Comparison of ENCODE assay signal across 33 cellular contexts in the genomic region with DNA sequence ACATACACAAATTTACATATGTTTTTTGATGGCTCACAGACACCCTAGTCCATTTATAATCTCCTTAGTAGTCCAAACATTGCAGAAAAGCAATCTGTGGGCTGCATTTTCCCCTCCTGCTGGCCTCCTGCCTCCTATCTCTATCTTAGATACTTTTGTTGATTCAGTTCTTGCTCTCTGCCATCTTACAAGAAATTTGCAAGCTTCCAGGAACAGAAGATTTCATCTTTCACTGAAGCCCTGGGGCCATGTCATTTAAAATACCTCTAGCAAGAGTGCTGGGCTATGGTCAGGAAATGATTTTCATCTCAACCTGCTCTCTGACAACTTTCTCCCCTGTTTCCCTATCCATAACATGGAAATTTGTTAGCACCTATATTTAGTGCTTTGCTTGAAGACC.
"Had no signal": no experiment of that assay in that cellular context is flagged by ENCODE, and none has a peak within 500 bp of the region (broad histone marks: within the 10 kb centered on the region; RNA-seq: fewer than 3 reads in every experiment).

No MANE protein-coding gene starts in this region.

- H3K27ac Mint-ChIP-seq: activated B cell treated with CpG ODN at 0.5 μM for 24 hours; activated CD8-positive, alpha-beta T cell treated with anti-CD3 and anti-CD28 coated beads for 36 hours; activated naive CD8-positive, alpha-beta T cell; effector memory CD8-positive, alpha-beta T cell had no signal

- DNase-seq: activated B cell treated with CpG ODN at 0.5 μM for 24 hours; activated CD4-positive, alpha-beta T cell treated with anti-CD3 and anti-CD28 coated beads for 48 hours; activated CD4-positive, alpha-beta T cell treated with anti-CD3 and anti-CD28 coated beads, Interleukin-2, amount 50 U/mL, for 1 hour; activated CD4-positive, alpha-beta T cell treated with anti-CD3 and anti-CD28 coated beads, Interleukin-2, amount 50 U/mL, for 48 hours; activated CD8-positive, alpha-beta memory T cell treated with anti-CD3 and anti-CD28 coated beads for 24 hours; activated CD8-positive, alpha-beta memory T cell treated with anti-CD3 and anti-CD28 coated beads, Interleukin-2, amount 50 U/mL, for 4 hours; activated CD8-positive, alpha-beta T cell treated with anti-CD3 and anti-CD28 coated beads for 36 hours; activated effector memory CD4-positive, alpha-beta T cell treated with Interleukin-2 at 50 U/mL for 16 hours; activated gamma-delta T cell treated with Interleukin-2 at 50 U/mL for 16 hours; activated naive CD4-positive, alpha-beta T cell treated with anti-CD3 and anti-CD28 coated beads, Interleukin-2, amount 50 U/mL, for 16 hours; activated naive CD4-positive, alpha-beta T cell treated with Interleukin-2 at 50 U/mL for 16 hours; activated T-cell treated with anti-CD3 and anti-CD28 coated beads for 4 hours; activated T-cell treated with anti-CD3 and anti-CD28 coated beads, Interleukin-2, amount 50 U/mL, for 4 hours; amniotic stem cell; anterior cingulate cortex; brain microvascular endothelial cell; caudate nucleus; cortex of kidney; dermis blood vessel endothelial cell; effector CD4-positive, alpha-beta T cell; effector memory CD8-positive, alpha-beta T cell; erythroblast; esophagus squamous epithelium; foreskin melanocyte; heart right ventricle; T1000; WERI-Rb-1 had no signal

- H3K4me1 ChIP-seq: esophagus squamous epithelium, gastroesophageal sphincter had no signal

- ATAC-seq: activated CD4-positive, CD25-positive, alpha-beta regulatory T cell treated with anti-CD3 and anti-CD28 coated beads, Interleukin-2, amount 50 U/mL, for 24 hours; activated CD8-positive, alpha-beta T cell treated with anti-CD3 and anti-CD28 coated beads for 36 hours; activated T-cell treated with anti-CD3 and anti-CD28 coated beads, Interleukin-2, amount 50 U/mL, for 4 hours; effector memory CD8-positive, alpha-beta T cell; gastroesophageal sphincter; heart right ventricle had no signal

- H3K27me3 ChIP-seq: brain microvascular endothelial cell, esophagus squamous epithelium, gastroesophageal sphincter, heart right ventricle had no signal

- FAIRE-seq: astrocyte, bronchial epithelial cell, colon had no signal

- H3K36me3 ChIP-seq: brain microvascular endothelial cell, esophagus squamous epithelium, gastroesophageal sphincter, heart right ventricle, WERI-Rb-1 had no signal

- H3K4me3 ChIP-seq: esophagus squamous epithelium, gastroesophageal sphincter, heart right ventricle had no signal

- H3K4me1 Mint-ChIP-seq: activated B cell treated with CpG ODN at 0.5 μM for 24 hours had no signal

- H3K27me3 Mint-ChIP-seq: activated B cell treated with CpG ODN at 0.5 μM for 24 hours; activated CD8-positive, alpha-beta T cell treated with anti-CD3 and anti-CD28 coated beads for 36 hours; activated naive CD8-positive, alpha-beta T cell; effector memory CD8-positive, alpha-beta T cell had no signal

- H3K27ac ChIP-seq: brain microvascular endothelial cell, esophagus squamous epithelium, gastroesophageal sphincter, heart right ventricle, WERI-Rb-1 had no signal

- H3K9me3 Mint-ChIP-seq: activated B cell treated with CpG ODN at 0.5 μM for 24 hours; effector memory CD8-positive, alpha-beta T cell had no signal

- H3K4me3 Mint-ChIP-seq: activated B cell treated with CpG ODN at 0.5 μM for 24 hours; activated CD8-positive, alpha-beta T cell treated with anti-CD3 and anti-CD28 coated beads for 36 hours; activated naive CD8-positive, alpha-beta T cell; activated T-cell treated with anti-CD3 and anti-CD28 coated beads, Interleukin-2, amount 50 U/mL, for 4 hours; effector memory CD8-positive, alpha-beta T cell had no signal
